Comparison of ENCODE assay signal across 8 cellular contexts in genomic region chr7:135662123-135662372, GRCh38. TPM values are rescaled to one million over a fixed set of nuclear protein-coding genes. Genes with fewer than 3 reads are reported as not detected.
DNase-seq lines count a peak whose midpoint lies in the region; ATAC-seq and TF ChIP-seq lines count a peak whose summit lies in the region.

No MANE protein-coding gene starts in this region.

- in situ Hi-C loops in KBM-7 (cut with MboI; ENCODE audit: low pct_unique_long_range_greater_than_20kb, low sequenced_read_pairs): no loop called here

- peaks cover 12 to 46% of the 10 kb centered on the region in 2 donors for H3K4me1 ChIP-seq in left lung
- peaks cover 9 to 17% of the 10 kb centered on the region in 2 donors for H3K4me1 ChIP-seq in thyroid gland

- 14 to 23% methylated on average over 10 to 13 of the region's 17 CpGs for WGBS in thyroid gland, 2 donors

- H3K36me3 ChIP-seq in left lung (no peaks in the 10 kb centered on the region), thyroid gland (no peaks in the 10 kb centered on the region)

- H3K27me3 ChIP-seq in left lung: no peaks in the 10 kb centered on the region
- no peaks in the 10 kb centered on the region for H3K27me3 ChIP-seq in thyroid gland

- no peaks in the 10 kb centered on the region for H3K27me3 Mint-ChIP-seq in activated CD4-positive, alpha-beta T cell treated with anti-CD3 and anti-CD28 coated beads, Interleukin-2, amount 10 ng/mL, durations not matched to agents 24 days and 14 days
- H3K27me3 Mint-ChIP-seq in activated naive CD8-positive, alpha-beta T cell treated with anti-CD3 and anti-CD28 coated beads for 36 hours: peaks cover 3% of the 10 kb centered on the region

- H3K4me3 Mint-ChIP-seq in activated CD4-positive, alpha-beta T cell treated with anti-CD3 and anti-CD28 coated beads, Interleukin-2, amount 10 ng/mL, durations not matched to agents 24 days and 14 days: peak overlapping the region; percentile 94
- peak overlapping the region; percentile 100 for H3K4me3 Mint-ChIP-seq in activated naive CD8-positive, alpha-beta T cell treated with anti-CD3 and anti-CD28 coated beads for 36 hours

- H3K4me1 Mint-ChIP-seq in activated CD4-positive, alpha-beta T cell treated with anti-CD3 and anti-CD28 coated beads, Interleukin-2, amount 10 ng/mL, durations not matched to agents 24 days and 14 days: peaks cover 33% of the 10 kb centered on the region
- H3K4me1 Mint-ChIP-seq in activated naive CD8-positive, alpha-beta T cell treated with anti-CD3 and anti-CD28 coated beads for 36 hours: peaks cover 34% of the 10 kb centered on the region

- no peak for TF ChIP-seq POLR2A in thyroid gland (IDR thresholded peaks at IDR 0.05)

- peaks cover 14% of the 10 kb centered on the region for H3K36me3 Mint-ChIP-seq in activated CD4-positive, alpha-beta T cell treated with anti-CD3 and anti-CD28 coated beads, Interleukin-2, amount 10 ng/mL, durations not matched to agents 24 days and 14 days (ENCODE audit: low read depth)
- peaks cover 19% of the 10 kb centered on the region for H3K36me3 Mint-ChIP-seq in activated naive CD8-positive, alpha-beta T cell treated with anti-CD3 and anti-CD28 coated beads for 36 hours

- intact Hi-C loops in activated CD4-positive, alpha-beta T cell treated with anti-CD3 and anti-CD28 coated beads, Interleukin-2, amount 10 ng/mL, durations not matched to agents 24 days and 14 days (cut with micrococcal nuclease): loop anchor here (1.0 to 5.0 kb wide), 4 partner anchors 50 to 315 kb away; partner anchors contain the start of genes CNOT4, MTPN and NUP205
- intact Hi-C loops in left lung (cut with DNase I) (no loop called here), thyroid gland (cut with DNase I) (loop anchor here (10.0 kb wide), 1 partner anchor 313 kb away; the partner anchor contains the start of gene MTPN)

- H3K27ac ChIP-seq in left lung (peak overlapping the region; percentile 93 to 94), thyroid gland (peak overlapping the region; percentile 79 to 91 (median 89))

- no peak for DNase-seq in activated CD4-positive, alpha-beta T cell treated with anti-CD3 and anti-CD28 coated beads, Interleukin-2, amount 10 ng/mL, durations not matched to agents 24 days and 14 days
- DNase-seq in activated CD4-positive, alpha-beta T cell treated with anti-CD3 and anti-CD28 coated beads for 48 hours: no peak
- no peak for DNase-seq in activated naive CD8-positive, alpha-beta T cell treated with anti-CD3 and anti-CD28 coated beads for 36 hours
- no peak for DNase-seq in left lung
- DNase-seq in thyroid gland: no peak
- no peak for DNase-seq in AG20443 (ENCODE audit: low spot score)
- no peak for DNase-seq in KBM-7
- no peak for DNase-seq in globus pallidus (ENCODE audit: low spot score)

- TF ChIP-seq CTCF in left lung (IDR thresholded peaks at IDR 0.05) (peak in 1 of 2 donors; percentile 81), thyroid gland (IDR thresholded peaks at IDR 0.05) (peak in 2 of 6 experiments; percentile 56 to 66)

- H3K9me3 ChIP-seq in left lung (no peaks in the 10 kb centered on the region), thyroid gland (no peaks in the 10 kb centered on the region)

- ATAC-seq in left lung: no peak

- peaks cover 7% of the 10 kb centered on the region for H3K9me3 Mint-ChIP-seq in activated CD4-positive, alpha-beta T cell treated with anti-CD3 and anti-CD28 coated beads, Interleukin-2, amount 10 ng/mL, durations not matched to agents 24 days and 14 days
- H3K9me3 Mint-ChIP-seq in activated naive CD8-positive, alpha-beta T cell treated with anti-CD3 and anti-CD28 coated beads for 36 hours: no peaks in the 10 kb centered on the region

- peak overlapping the region; percentile 91 for H3K27ac Mint-ChIP-seq in activated CD4-positive, alpha-beta T cell treated with anti-CD3 and anti-CD28 coated beads, Interleukin-2, amount 10 ng/mL, durations not matched to agents 24 days and 14 days
- peak overlapping the region; percentile 98 for H3K27ac Mint-ChIP-seq in activated naive CD8-positive, alpha-beta T cell treated with anti-CD3 and anti-CD28 coated beads for 36 hours

- H3K4me3 ChIP-seq in left lung: peak overlapping the region; percentile 73 to 79
- H3K4me3 ChIP-seq in thyroid gland (replicated peaks in 1 of 3): peak overlapping the region; percentile 5 to 64 (median 17)

RNA-seq across cellular contexts. Expression of gene STMP1, which starts 0.3 kb away (rescaled TPM):
- 23.5 and 25.8 TPM in 2 replicates for total RNA-seq in activated CD4-positive, alpha-beta T cell treated with anti-CD3 and anti-CD28 coated beads, Interleukin-2, amount 10 ng/mL, durations not matched to agents 24 days and 14 days
- 10 to 100 TPM; 25.4 to 26.8 TPM for total RNA-seq in activated naive CD8-positive, alpha-beta T cell treated with anti-CD3 and anti-CD28 coated beads for 36 hours
- total RNA-seq in left lung: 10 to 100 TPM; 35.0 to 37.0 TPM
- total RNA-seq in thyroid gland: 10 to 100 TPM; 28.2 to 42.2 (median 38.6) TPM

Comparison
In these comparisons a context has a peak if more than half of its experiments do, and no peak if none do; other contexts are left out.
1. intact Hi-C loops: an anchor here in activated CD4-positive, alpha-beta T cell treated with anti-CD3 and anti-CD28 coated beads, Interleukin-2, amount 10 ng/mL, durations not matched to agents 24 days and 14 days (1.0 to 5.0 kb wide) and thyroid gland (10.0 kb wide); none called in left lung.